ENCODE assay signal across 1 cellular context in the genomic region with DNA sequence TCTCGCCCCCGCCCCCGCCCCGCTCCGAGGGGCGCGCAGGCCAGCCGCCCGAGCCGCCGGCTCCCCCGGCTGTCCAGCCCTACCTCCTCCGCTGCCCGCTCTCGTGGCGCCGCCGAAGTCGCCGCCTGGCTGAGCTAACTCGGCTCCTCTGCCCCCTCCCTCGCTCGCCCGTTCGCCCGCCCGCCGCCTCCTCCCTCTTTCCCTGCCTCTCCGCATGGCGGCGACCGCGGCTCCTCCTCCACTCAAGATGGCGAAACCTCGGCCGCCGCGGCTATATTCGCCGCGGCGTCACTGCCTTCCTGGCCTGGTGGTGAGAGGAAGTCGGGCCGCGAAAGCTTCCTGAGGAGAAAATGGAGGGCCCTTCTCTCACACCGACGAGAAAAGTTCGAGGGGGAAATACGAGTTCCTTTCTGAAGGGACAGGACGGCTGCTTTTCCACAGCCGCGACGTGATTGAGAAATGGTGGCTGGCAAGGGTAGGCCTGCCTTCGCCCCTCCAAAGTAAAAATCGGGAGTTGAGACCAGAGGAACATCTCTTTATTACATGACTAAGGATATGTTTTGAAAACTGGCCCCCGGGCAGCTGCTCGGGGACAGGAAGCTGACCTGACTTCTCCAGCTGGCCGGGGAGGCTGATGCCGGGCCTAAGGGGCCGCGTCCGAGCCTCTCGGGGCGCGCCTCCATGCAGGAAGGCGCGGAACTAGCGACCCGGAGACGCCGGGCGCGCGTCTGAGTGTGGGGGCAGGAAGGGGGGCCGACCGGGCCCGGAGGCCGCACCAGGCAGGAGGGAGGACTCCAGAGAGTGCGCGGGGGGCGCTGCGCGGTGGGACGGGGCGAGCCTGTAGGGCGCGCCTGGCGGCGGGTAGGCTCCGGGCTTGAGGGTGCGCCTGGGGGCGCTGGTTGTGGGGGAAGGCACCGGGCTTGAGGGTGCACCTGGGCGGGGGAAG.
TF ChIP-seq lines count a peak whose summit lies in the region.

Gene DDX6, minus strand, starts transcription at position 150 of the 946 bp plus-strand sequence. CDS start 4,913 bp downstream, outside the sequence.

TF ChIP-seq in K562, 482 proteins besides CTCF, POLR2A, EP300 and RAD21 (continued from another document and continues in another):
- TF ChIP-seq, protein P1, sequence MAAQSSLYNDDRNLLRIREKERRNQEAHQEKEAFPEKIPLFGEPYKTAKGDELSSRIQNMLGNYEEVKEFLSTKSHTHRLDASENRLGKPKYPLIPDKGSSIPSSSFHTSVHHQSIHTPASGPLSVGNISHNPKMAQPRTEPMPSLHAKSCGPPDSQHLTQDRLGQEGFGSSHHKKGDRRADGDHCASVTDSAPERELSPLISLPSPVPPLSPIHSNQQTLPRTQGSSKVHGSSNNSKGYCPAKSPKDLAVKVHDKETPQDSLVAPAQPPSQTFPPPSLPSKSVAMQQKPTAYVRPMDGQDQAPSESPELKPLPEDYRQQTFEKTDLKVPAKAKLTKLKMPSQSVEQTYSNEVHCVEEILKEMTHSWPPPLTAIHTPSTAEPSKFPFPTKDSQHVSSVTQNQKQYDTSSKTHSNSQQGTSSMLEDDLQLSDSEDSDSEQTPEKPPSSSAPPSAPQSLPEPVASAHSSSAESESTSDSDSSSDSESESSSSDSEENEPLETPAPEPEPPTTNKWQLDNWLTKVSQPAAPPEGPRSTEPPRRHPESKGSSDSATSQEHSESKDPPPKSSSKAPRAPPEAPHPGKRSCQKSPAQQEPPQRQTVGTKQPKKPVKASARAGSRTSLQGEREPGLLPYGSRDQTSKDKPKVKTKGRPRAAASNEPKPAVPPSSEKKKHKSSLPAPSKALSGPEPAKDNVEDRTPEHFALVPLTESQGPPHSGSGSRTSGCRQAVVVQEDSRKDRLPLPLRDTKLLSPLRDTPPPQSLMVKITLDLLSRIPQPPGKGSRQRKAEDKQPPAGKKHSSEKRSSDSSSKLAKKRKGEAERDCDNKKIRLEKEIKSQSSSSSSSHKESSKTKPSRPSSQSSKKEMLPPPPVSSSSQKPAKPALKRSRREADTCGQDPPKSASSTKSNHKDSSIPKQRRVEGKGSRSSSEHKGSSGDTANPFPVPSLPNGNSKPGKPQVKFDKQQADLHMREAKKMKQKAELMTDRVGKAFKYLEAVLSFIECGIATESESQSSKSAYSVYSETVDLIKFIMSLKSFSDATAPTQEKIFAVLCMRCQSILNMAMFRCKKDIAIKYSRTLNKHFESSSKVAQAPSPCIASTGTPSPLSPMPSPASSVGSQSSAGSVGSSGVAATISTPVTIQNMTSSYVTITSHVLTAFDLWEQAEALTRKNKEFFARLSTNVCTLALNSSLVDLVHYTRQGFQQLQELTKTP (IDR thresholded peaks at IDR 0.05; ENCODE audit: low read depth in 1 of 2, partially characterized antibody in 2 of 2) = peak in 1 of 2 experiments; percentile 88
- TF ChIP-seq NR2F6 (CRISPR knock-in tag; IDR thresholded peaks at IDR 0.05) (no peak), ZNF174 (CRISPR knock-in tag; IDR thresholded peaks at IDR 0.05) (no peak), PML (IDR thresholded peaks at IDR 0.05; ENCODE audit: low read length) (peak; percentile 50; the same call in 1 of the 2 replicates), PYGO2 (tag; IDR thresholded peaks at IDR 0.05) (no peak), ZNF407 (IDR thresholded peaks at IDR 0.05; ENCODE audit: low read depth) (no peak), ZNF76 (CRISPR knock-in tag; IDR thresholded peaks at IDR 0.05; ENCODE audit: borderline replicate concordance) (no peak), XRCC4 (IDR thresholded peaks at IDR 0.05; ENCODE audit: extremely low read depth, insufficient read depth, insufficient read length) (no peak), ZNF232 (CRISPR knock-in tag; IDR thresholded peaks at IDR 0.05) (no peak), L3MBTL2 (IDR thresholded peaks at IDR 0.05) (no peak; the same call in 1 of the 2 replicates), HNRNPK (IDR thresholded peaks at IDR 0.05; ENCODE audit: low read depth, low read length, poor library complexity, severe bottlenecking) (no peak), PCBP2 (IDR thresholded peaks at IDR 0.05; ENCODE audit: low read depth, low read length, poor library complexity, severe bottlenecking) (no peak), SRSF3 (IDR thresholded peaks at IDR 0.05; ENCODE audit: insufficient read depth, low read length) (no peak), TBP (optimal IDR thresholded peaks at IDR 0.05; ENCODE audit: low read depth, low read length) (peak; percentile 96), ZBTB9 (CRISPR knock-in tag; IDR thresholded peaks at IDR 0.05) (peak; percentile 38; the same call in 1 of the 2 replicates), MAFG (tag; conservative IDR thresholded peaks at IDR 0.05) (no peak), ZNF584 (CRISPR knock-in tag; IDR thresholded peaks at IDR 0.05; ENCODE audit: low read depth) (peak; percentile 79), XRCC5 (IDR thresholded peaks at IDR 0.05; ENCODE audit: low read depth, low read length) (0 out of 2 replicates have a peak, but pooled peaks have one; percentile 49), NFIX (CRISPR knock-in tag; IDR thresholded peaks at IDR 0.05; ENCODE audit: low read depth) (no peak), KDM4B (IDR thresholded peaks at IDR 0.05; ENCODE audit: borderline replicate concordance in 2 of 2, low read depth in 1 of 2) (peak in 1 of 2 experiments; percentile 45; a peak in 2 of 4 replicates), TRIM24 (IDR thresholded peaks at IDR 0.05) (0 out of 4 replicates have a peak, but pooled peaks of 1 of the 2 experiments have one; percentile 6), EGR1 (conservative IDR thresholded peaks at IDR 0.05) (peak; percentile 74), SPI1 (IDR thresholded peaks at IDR 0.05; ENCODE audit: borderline replicate concordance, low read depth, low read length) (0 out of 2 replicates have a peak, but pooled peaks have one; percentile 2), ZNF589 (CRISPR knock-in tag; IDR thresholded peaks at IDR 0.05; ENCODE audit: low read depth) (no peak; the same call in 1 of the 2 replicates), ESRRB (CRISPR knock-in tag; IDR thresholded peaks at IDR 0.05; ENCODE audit: borderline replicate concordance) (no peak), SRSF9 (IDR thresholded peaks at IDR 0.05; ENCODE audit: borderline replicate concordance, low read depth, low read length) (no peak)
- TF ChIP-seq, protein P2, sequence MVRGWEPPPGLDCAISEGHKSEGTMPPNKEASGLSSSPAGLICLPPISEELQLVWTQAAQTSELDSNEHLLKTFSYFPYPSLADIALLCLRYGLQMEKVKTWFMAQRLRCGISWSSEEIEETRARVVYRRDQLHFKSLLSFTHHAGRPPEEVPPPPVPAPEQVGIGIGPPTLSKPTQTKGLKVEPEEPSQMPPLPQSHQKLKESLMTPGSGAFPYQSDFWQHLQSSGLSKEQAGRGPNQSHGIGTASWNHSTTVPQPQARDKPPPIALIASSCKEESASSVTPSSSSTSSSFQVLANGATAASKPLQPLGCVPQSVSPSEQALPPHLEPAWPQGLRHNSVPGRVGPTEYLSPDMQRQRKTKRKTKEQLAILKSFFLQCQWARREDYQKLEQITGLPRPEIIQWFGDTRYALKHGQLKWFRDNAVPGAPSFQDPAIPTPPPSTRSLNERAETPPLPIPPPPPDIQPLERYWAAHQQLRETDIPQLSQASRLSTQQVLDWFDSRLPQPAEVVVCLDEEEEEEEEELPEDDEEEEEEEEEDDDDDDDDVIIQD (CRISPR knock-in tag; IDR thresholded peaks at IDR 0.05) = no peak
- TF ChIP-seq, protein P3, sequence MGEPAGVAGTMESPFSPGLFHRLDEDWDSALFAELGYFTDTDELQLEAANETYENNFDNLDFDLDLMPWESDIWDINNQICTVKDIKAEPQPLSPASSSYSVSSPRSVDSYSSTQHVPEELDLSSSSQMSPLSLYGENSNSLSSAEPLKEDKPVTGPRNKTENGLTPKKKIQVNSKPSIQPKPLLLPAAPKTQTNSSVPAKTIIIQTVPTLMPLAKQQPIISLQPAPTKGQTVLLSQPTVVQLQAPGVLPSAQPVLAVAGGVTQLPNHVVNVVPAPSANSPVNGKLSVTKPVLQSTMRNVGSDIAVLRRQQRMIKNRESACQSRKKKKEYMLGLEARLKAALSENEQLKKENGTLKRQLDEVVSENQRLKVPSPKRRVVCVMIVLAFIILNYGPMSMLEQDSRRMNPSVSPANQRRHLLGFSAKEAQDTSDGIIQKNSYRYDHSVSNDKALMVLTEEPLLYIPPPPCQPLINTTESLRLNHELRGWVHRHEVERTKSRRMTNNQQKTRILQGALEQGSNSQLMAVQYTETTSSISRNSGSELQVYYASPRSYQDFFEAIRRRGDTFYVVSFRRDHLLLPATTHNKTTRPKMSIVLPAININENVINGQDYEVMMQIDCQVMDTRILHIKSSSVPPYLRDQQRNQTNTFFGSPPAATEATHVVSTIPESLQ (CRISPR knock-in tag; IDR thresholded peaks at IDR 0.05) = no peak
- TF ChIP-seq, protein P4, sequence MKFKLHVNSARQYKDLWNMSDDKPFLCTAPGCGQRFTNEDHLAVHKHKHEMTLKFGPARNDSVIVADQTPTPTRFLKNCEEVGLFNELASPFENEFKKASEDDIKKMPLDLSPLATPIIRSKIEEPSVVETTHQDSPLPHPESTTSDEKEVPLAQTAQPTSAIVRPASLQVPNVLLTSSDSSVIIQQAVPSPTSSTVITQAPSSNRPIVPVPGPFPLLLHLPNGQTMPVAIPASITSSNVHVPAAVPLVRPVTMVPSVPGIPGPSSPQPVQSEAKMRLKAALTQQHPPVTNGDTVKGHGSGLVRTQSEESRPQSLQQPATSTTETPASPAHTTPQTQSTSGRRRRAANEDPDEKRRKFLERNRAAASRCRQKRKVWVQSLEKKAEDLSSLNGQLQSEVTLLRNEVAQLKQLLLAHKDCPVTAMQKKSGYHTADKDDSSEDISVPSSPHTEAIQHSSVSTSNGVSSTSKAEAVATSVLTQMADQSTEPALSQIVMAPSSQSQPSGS (CRISPR knock-in tag; IDR thresholded peaks at IDR 0.05) = no peak
- TF ChIP-seq, protein P5, sequence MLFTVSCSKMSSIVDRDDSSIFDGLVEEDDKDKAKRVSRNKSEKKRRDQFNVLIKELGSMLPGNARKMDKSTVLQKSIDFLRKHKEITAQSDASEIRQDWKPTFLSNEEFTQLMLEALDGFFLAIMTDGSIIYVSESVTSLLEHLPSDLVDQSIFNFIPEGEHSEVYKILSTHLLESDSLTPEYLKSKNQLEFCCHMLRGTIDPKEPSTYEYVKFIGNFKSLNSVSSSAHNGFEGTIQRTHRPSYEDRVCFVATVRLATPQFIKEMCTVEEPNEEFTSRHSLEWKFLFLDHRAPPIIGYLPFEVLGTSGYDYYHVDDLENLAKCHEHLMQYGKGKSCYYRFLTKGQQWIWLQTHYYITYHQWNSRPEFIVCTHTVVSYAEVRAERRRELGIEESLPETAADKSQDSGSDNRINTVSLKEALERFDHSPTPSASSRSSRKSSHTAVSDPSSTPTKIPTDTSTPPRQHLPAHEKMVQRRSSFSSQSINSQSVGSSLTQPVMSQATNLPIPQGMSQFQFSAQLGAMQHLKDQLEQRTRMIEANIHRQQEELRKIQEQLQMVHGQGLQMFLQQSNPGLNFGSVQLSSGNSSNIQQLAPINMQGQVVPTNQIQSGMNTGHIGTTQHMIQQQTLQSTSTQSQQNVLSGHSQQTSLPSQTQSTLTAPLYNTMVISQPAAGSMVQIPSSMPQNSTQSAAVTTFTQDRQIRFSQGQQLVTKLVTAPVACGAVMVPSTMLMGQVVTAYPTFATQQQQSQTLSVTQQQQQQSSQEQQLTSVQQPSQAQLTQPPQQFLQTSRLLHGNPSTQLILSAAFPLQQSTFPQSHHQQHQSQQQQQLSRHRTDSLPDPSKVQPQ (CRISPR knock-in tag; IDR thresholded peaks at IDR 0.05; ENCODE audit: borderline replicate concordance) = no peak
